21 cellular contexts compared by ENCODE assay signal in the genomic region with DNA sequence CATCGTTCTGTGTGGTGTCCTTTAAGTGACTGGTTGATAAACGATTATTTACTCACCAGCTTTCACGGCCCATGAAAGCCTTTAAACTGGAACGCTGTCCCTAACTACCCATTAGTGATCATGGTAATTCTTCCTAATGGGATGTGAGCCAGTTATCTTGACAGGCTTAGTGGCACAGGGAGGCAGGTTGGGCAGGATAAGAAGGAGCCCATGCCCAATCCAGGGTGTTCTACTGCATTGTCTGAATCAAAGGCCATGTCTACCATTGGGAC.
"Had no signal": no experiment of that assay in that cellular context is flagged by ENCODE, and none has a peak within 500 bp of the region (broad histone marks: within the 10 kb centered on the region; RNA-seq: fewer than 3 reads in every experiment).

No MANE protein-coding gene starts in this region.

- H3K36me3 ChIP-seq: ascending aorta, brain microvascular endothelial cell, sigmoid colon, vagina had no signal

- H3K9me3 ChIP-seq: ascending aorta, sigmoid colon, vagina had no signal

- DNase-seq: activated CD4-positive, alpha-beta T cell treated with anti-CD3 and anti-CD28 coated beads for 1 hour; activated CD4-positive, alpha-beta T cell treated with anti-CD3 and anti-CD28 coated beads, Interleukin-2, amount 50 U/mL, for 1 hour; activated CD8-positive, alpha-beta T cell treated with anti-CD3 and anti-CD28 coated beads, Interleukin-2, amount 10 ng/mL, durations not matched to agents 7 days and 5 days; brain microvascular endothelial cell; caudate nucleus; effector memory CD4-positive, alpha-beta T cell; foreskin melanocyte; hypothalamus; left cardiac atrium; midbrain; retina; sigmoid colon; stimulated activated CD4-positive, alpha-beta T cell treated with anti-CD3 and anti-CD28 coated beads, Interleukin-2, amount 100 ng/mL, for 48 hours; stimulated activated CD8-positive, alpha-beta memory T cell treated with anti-CD3 and anti-CD28 coated beads, Interleukin-4, amount 100 ng/mL, for 48 hours; stimulated activated naive B cell treated with anti-CD40 and anti-IgM and Interleukin-4, amounts not matched to agents 10 μg/mL and 1 μg/mL and 100 μg/mL, for 72 hours had no signal

- H3K4me1 ChIP-seq: ascending aorta, sigmoid colon, vagina had no signal

- H3K4me2 ChIP-seq: smooth muscle cell had no signal

- H3K4me3 ChIP-seq: ascending aorta, sigmoid colon, smooth muscle cell, vagina had no signal

- H3K27ac ChIP-seq: ascending aorta, brain microvascular endothelial cell, sigmoid colon, vagina had no signal

- ATAC-seq: activated CD8-positive, alpha-beta T cell treated with anti-CD3 and anti-CD28 coated beads, Interleukin-2, amount 10 ng/mL, durations not matched to agents 7 days and 5 days; activated naive CD4-positive, alpha-beta T cell treated with anti-CD3 and anti-CD28 coated beads, Interleukin-2, amount 50 U/mL, for 72 hours; activated T-helper 17 cell treated with anti-CD3 and anti-CD28 coated beads, Interleukin-2, amount 50 U/mL, for 72 hours; left cardiac atrium; natural killer cell treated with Interleukin-12 subunit alpha and Interleukin-12 subunit beta and Interleukin-15 and Interleukin-18, amount 100 ng/mL, for 72 hours; stimulated activated naive B cell treated with anti-CD40 and anti-IgM and Interleukin-4, amounts not matched to agents 10 μg/mL and 1 μg/mL and 100 μg/mL, for 72 hours had no signal

- H3K27me3 ChIP-seq: ascending aorta, brain microvascular endothelial cell, sigmoid colon, vagina had no signal
